In the genomic region with DNA sequence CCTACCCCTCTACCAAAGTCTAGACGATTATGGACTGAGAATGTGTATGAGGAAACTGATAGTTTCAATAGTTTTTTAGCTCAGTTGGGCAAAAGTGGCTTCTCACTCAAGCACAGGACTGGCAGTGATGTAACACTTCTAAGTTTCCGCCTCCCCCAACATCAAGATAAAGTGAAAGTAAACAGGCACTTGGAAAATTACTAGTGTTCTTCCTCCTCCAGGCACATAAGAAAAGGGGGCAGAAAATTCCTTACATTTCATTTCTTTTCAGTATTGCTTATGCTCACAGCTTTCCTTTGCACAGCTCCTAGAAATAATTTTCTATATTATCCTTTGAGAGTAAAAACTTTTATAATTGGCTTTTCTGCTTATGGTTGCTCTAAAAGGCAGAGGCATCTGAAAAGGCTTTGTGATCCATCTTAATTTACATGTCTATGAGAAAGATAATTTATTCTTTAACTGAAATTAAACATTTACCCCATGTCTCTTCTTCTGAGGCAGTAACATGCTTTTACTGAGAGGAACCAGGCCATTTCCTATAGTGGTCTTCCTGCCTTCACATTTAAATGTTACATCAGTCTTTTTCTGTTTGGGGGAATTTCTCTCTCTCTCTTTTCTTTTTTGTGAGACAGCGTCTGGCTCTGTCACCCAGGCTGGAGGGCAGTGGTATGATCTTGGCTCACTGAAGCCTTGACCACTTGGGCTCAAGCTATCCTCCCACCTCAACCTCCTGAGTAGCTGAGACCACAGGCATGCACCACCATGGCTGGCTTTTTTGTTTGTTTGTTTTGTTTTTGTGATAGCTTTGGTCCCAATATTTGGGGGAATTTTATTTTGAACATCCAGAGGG, we compare ENCODE assay signal across 8 cellular contexts.
DNase-seq lines count a peak whose midpoint lies in the region; ATAC-seq and TF ChIP-seq lines count a peak whose summit lies in the region.

No MANE protein-coding gene starts in this region.

- peaks cover 3% of the 10 kb centered on the region; the same call in 1 of the 2 replicates for H3F3A ChIP-seq in SU-DHL-6 (ENCODE audit: insufficient read depth)

- no peak for TF ChIP-seq CTCF in SU-DHL-6 (IDR thresholded peaks at IDR 0.05; ENCODE audit: insufficient read depth, low read length, poor library complexity, severe bottlenecking)
- no peak for TF ChIP-seq CTCF in stomach (IDR thresholded peaks at IDR 0.05)

- H3K27me3 ChIP-seq in SU-DHL-6 (ENCODE audit: low read length) (no peaks in the 10 kb centered on the region), stomach (no peaks in the 10 kb centered on the region)

- peak overlapping the region; percentile 98 for H3K27ac Mint-ChIP-seq in central memory CD8-positive, alpha-beta T cell (ENCODE audit: low read depth)

- H3K4me1 Mint-ChIP-seq in central memory CD8-positive, alpha-beta T cell, result peaks cover 19% of the 10 kb centered on the region

- no peaks in the 10 kb centered on the region for H3K27me3 Mint-ChIP-seq in central memory CD8-positive, alpha-beta T cell

- H3K9ac ChIP-seq in SU-DHL-6 (ENCODE audit: low read length), result peak overlapping the region; percentile 54

- H2AFZ ChIP-seq in SU-DHL-6 (ENCODE audit: low read depth, low read length, severe bottlenecking), result peak overlapping the region; percentile 95

- H3K36me3 Mint-ChIP-seq in central memory CD8-positive, alpha-beta T cell (ENCODE audit: insufficient read depth), result peaks cover 5% of the 10 kb centered on the region

- no peaks in the 10 kb centered on the region for H3K9me2 ChIP-seq in SU-DHL-6 (replicated peaks; ENCODE audit: insufficient read depth, low read length)

- no peak for TF ChIP-seq POLR2A in stomach (IDR thresholded peaks at IDR 0.05)

- no peaks in the 10 kb centered on the region for H4K20me1 ChIP-seq in SU-DHL-6 (ENCODE audit: low read depth, low read length)

- H3K4me3 ChIP-seq in SU-DHL-6 (ENCODE audit: insufficient read depth, low read length, poor library complexity, severe bottlenecking) (peak overlapping the region; percentile 47), stomach (peak overlapping the region in 3 of 4 donors; percentile 6 to 19 (median 18))

- H3K4me2 ChIP-seq in SU-DHL-6 (ENCODE audit: low read depth, low read length, poor library complexity, severe bottlenecking), result peak overlapping the region; percentile 93

- DNase-seq in GDM1 (lab: John Stamatoyannopoulos, UW), result peak; percentile 29
- peak in 61 of 76 experiments; percentile 12 to 91 (median 55) for DNase-seq in HUDEP-2 (lab: John Stamatoyannopoulos, UW; ENCODE audit: unreplicated experiment in 76 of 76)
- peak in 1 of 2 donors; percentile 23 for DNase-seq in central memory CD8-positive, alpha-beta T cell (ENCODE audit: low spot score in 2 of 2)
- no peak for DNase-seq in left lobe of liver (ENCODE audit: low spot score)
- DNase-seq in stomach, result peak; percentile 44
- DNase-seq in iPS-NIHi11 (ENCODE audit: low spot score), result no peak

- H3K9me3 Mint-ChIP-seq in central memory CD8-positive, alpha-beta T cell, result no peaks in the 10 kb centered on the region

- H3K4me3 Mint-ChIP-seq in central memory CD8-positive, alpha-beta T cell, result peak overlapping the region; percentile 71

- H3K36me3 ChIP-seq in SU-DHL-6 (ENCODE audit: low read length) (no peaks in the 10 kb centered on the region), stomach (no peaks in the 10 kb centered on the region)

- 0 to 2% (median 1%) methylated on average over 3 of the region's 3 CpGs for WGBS in stomach, 5 donors

- peaks cover 6 to 31% (median 27%) of the 10 kb centered on the region in 4 donors for H3K4me1 ChIP-seq in stomach

- H3K79me2 ChIP-seq in SU-DHL-6 (ENCODE audit: insufficient read depth, low read length), result no peaks in the 10 kb centered on the region

- H3K27ac ChIP-seq in SU-DHL-6 (ENCODE audit: low read depth, low read length) (peak overlapping the region; percentile 83), stomach (peak overlapping the region; percentile 79 to 93 (median 89))

- no peaks in the 10 kb centered on the region for H3K9me3 ChIP-seq in SU-DHL-6 (ENCODE audit: insufficient read depth, low read length)
- no peaks in the 10 kb centered on the region for H3K9me3 ChIP-seq in stomach

- peak; percentile 81 for ATAC-seq in GM21526 (IDR thresholded peaks at IDR 0.05; ENCODE audit: low FRiP score, unreplicated experiment)
- ATAC-seq in central memory CD8-positive, alpha-beta T cell (replicated peaks; ENCODE audit: extremely low read depth, poor library complexity, severe bottlenecking), result peak; percentile 87
- ATAC-seq in left lobe of liver, result peak; percentile 80

- intact Hi-C loops in stomach (cut with DNase I; ENCODE audit: low total_unique reads), result no loop called here

- TF ChIP-seq EP300 in stomach (IDR thresholded peaks at IDR 0.05), result no peak

Comparison
In these comparisons a context has a peak if more than half of its experiments do, and no peak if none do; other contexts are left out.
1. DNase-seq: peak in GDM1 (single experiment), HUDEP-2 (61 of 76) and stomach (single experiment); none in left lobe of liver (single experiment) and iPS-NIHi11 (single experiment).
2. Peak in every context shown above with its lines, with median percentiles within 50 percentile points of each other: ATAC-seq.